ENCODE assay signal across 11 cellular contexts in the genomic region with DNA sequence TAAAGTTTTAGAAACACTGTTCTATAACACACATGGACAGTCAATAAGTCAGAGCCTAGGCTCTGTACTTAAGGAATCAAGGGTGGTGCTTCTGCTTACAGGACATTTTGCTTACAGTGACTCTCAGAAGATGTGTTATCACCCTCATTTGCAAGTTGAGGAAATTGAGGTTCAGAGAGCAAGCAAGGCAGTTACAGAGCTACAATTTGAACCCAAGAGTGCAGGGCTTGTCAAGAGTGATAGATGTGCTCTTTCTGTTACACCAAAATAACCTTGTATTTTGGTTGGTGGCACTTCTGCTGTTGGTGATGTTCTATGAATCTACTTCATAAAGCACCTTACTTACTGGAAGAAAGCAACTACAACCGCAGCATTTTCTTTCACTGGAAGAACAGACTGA.
DNase-seq lines count a peak whose midpoint lies in the region; ATAC-seq and TF ChIP-seq lines count a peak whose summit lies in the region.
"Had no signal": no experiment of that assay in that cellular context is flagged by ENCODE, and none has a peak within 500 bp of the region (broad histone marks: within the 10 kb centered on the region; RNA-seq: fewer than 3 reads in every experiment).

No MANE protein-coding gene starts in this region.

- H3K9me3 Mint-ChIP-seq in activated CD8-positive, alpha-beta memory T cell treated with anti-CD3 and anti-CD28 coated beads, Interleukin-2, amount 10 ng/mL, durations not matched to agents 7 days and 5 days (ENCODE audit: low read depth), result peaks cover 4% of the 10 kb centered on the region
- no peaks in the 10 kb centered on the region for H3K9me3 Mint-ChIP-seq in T-helper 2 cell treated with Interferon-gamma antibody and Interleukin-4, amounts not matched to agents 5 μg/mL and 100 μg/mL, for 36 hours
- H3K9me3 Mint-ChIP-seq in stimulated activated memory B cell treated with anti-CD40 and anti-IgM and Interleukin-4, amounts not matched to agents 10 μg/mL and 1 μg/mL and 100 μg/mL, for 72 hours, result no peaks in the 10 kb centered on the region

- intact Hi-C loops in aorta (cut with DNase I), result no loop called here
- intact Hi-C loops in Right ventricle myocardium inferior (cut with DNase I), result no loop called here

- H3K36me3 ChIP-seq in liver (ENCODE audit: control insufficient read depth in 4 of 4, insufficient read depth in 3 of 4, low read depth in 1 of 4, low read length in 3 of 4) (no peaks in the 10 kb centered on the region), aorta (ENCODE audit: control insufficient read depth in 1 of 2, insufficient read depth in 2 of 2, low read length in 1 of 2) (no peaks in the 10 kb centered on the region)

- CTCF ChIA-PET in activated CD8-positive, alpha-beta memory T cell treated with anti-CD3 and anti-CD28 coated beads, Interleukin-2, amount 10 ng/mL, durations not matched to agents 7 days and 5 days (lab: Charles Lee), result interaction anchor here (1.1 to 1.3 kb wide), 4 partner anchors 13 to 198 kb away, joined by 3 to 4 read pairs (median 3); no protein-coding TSS in a partner anchor

- no peak overlapping the region for H3K9ac ChIP-seq in liver (ENCODE audit: low read depth in 1 of 2, low read length in 2 of 2)

- H3K4me1 ChIP-seq in liver (ENCODE audit: control insufficient read depth in 4 of 4, insufficient read depth in 4 of 4, low read length in 3 of 4) (peaks cover 4 to 26% (median 19%) of the 10 kb centered on the region in 4 donors), aorta (ENCODE audit: control insufficient read depth in 1 of 2, insufficient read depth in 2 of 2, low read length in 2 of 2) (peaks cover 5 to 18% of the 10 kb centered on the region in 2 donors)

- no peak for TF ChIP-seq CTCF in liver (IDR thresholded peaks at IDR 0.05; ENCODE audit: low read depth, low read length, missing input control)

- H3K4me3 ChIP-seq in liver (ENCODE audit: low read depth in 1 of 3, low read length in 3 of 3), result no peak overlapping the region
- H3K4me3 ChIP-seq in aorta (ENCODE audit: low read length in 2 of 2), result no peak overlapping the region

- 95% methylated on average over 1 of the region's 1 CpG for WGBS in liver
- 36 to 53% methylated on average over 1 of the region's 1 CpG for WGBS in aorta, 2 donors

- H3K27me3 Mint-ChIP-seq in activated CD8-positive, alpha-beta memory T cell treated with anti-CD3 and anti-CD28 coated beads, Interleukin-2, amount 10 ng/mL, durations not matched to agents 7 days and 5 days, result peaks cover 3% of the 10 kb centered on the region
- no peaks in the 10 kb centered on the region for H3K27me3 Mint-ChIP-seq in T-helper 2 cell treated with Interferon-gamma antibody and Interleukin-4, amounts not matched to agents 5 μg/mL and 100 μg/mL, for 36 hours (ENCODE audit: low read depth)
- H3K27me3 Mint-ChIP-seq in stimulated activated memory B cell treated with anti-CD40 and anti-IgM and Interleukin-4, amounts not matched to agents 10 μg/mL and 1 μg/mL and 100 μg/mL, for 72 hours, result no peaks in the 10 kb centered on the region

- no peaks in the 10 kb centered on the region for H3K27me3 ChIP-seq in liver (ENCODE audit: control insufficient read depth in 4 of 4, insufficient read depth in 4 of 4, low read length in 3 of 4)
- no peaks in the 10 kb centered on the region for H3K27me3 ChIP-seq in aorta (ENCODE audit: control insufficient read depth in 1 of 2, insufficient read depth in 2 of 2, low read length in 1 of 2)

- no peak for ATAC-seq in activated CD8-positive, alpha-beta memory T cell treated with anti-CD3 and anti-CD28 coated beads, Interleukin-2, amount 10 ng/mL, durations not matched to agents 7 days and 5 days
- no peak for ATAC-seq in aorta (ENCODE audit: low FRiP score)
- ATAC-seq in stimulated activated memory B cell treated with anti-CD40 and anti-IgM and Interleukin-4, amounts not matched to agents 10 μg/mL and 1 μg/mL and 100 μg/mL, for 72 hours, result no peak
- no peak for ATAC-seq in Right ventricle myocardium inferior

- peak overlapping the region; percentile 79 for H3K27ac Mint-ChIP-seq in activated CD8-positive, alpha-beta memory T cell treated with anti-CD3 and anti-CD28 coated beads, Interleukin-2, amount 10 ng/mL, durations not matched to agents 7 days and 5 days
- peak overlapping the region; percentile 42 for H3K27ac Mint-ChIP-seq in T-helper 2 cell treated with Interferon-gamma antibody and Interleukin-4, amounts not matched to agents 5 μg/mL and 100 μg/mL, for 36 hours
- no peak overlapping the region for H3K27ac Mint-ChIP-seq in stimulated activated memory B cell treated with anti-CD40 and anti-IgM and Interleukin-4, amounts not matched to agents 10 μg/mL and 1 μg/mL and 100 μg/mL, for 72 hours

- peak overlapping the region; percentile 3 to 63 for H3K27ac ChIP-seq in liver (ENCODE audit: low read depth in 1 of 2, low read length in 2 of 2)
- peak overlapping the region; percentile 76 to 79 for H3K27ac ChIP-seq in aorta (ENCODE audit: low read depth in 1 of 2, low read length in 2 of 2)

- no peak for DNase-seq in activated CD8-positive, alpha-beta memory T cell treated with anti-CD3 and anti-CD28 coated beads, Interleukin-2, amount 10 ng/mL, durations not matched to agents 7 days and 5 days
- no peak for DNase-seq in activated CD8-positive, alpha-beta memory T cell treated with anti-CD3 and anti-CD28 coated beads, Interleukin-2, amount 50 U/mL, for 48 hours
- DNase-seq in T-helper 2 cell treated with Interferon-gamma antibody and Interleukin-4, amounts not matched to agents 5 μg/mL and 100 μg/mL, for 36 hours (ENCODE audit: low spot score), result no peak
- DNase-seq in aorta (no peak), DMS153 treated with DMSO at 0.1 percent for 48 hours (lab: John Stamatoyannopoulos, UW; ENCODE audit: unreplicated experiment) (no peak), Right ventricle myocardium inferior (ENCODE audit: missing footprints) (no peak)
- DNase-seq: NCI-H1694; SHP77; stimulated activated CD4-positive, alpha-beta T cell treated with anti-CD3 and anti-CD28 coated beads, Interleukin-1b, Interleukin-23, amount 100 ng/mL, for 48 hours had no signal

- peaks cover 31% of the 10 kb centered on the region for H3K36me3 Mint-ChIP-seq in activated CD8-positive, alpha-beta memory T cell treated with anti-CD3 and anti-CD28 coated beads, Interleukin-2, amount 10 ng/mL, durations not matched to agents 7 days and 5 days
- H3K36me3 Mint-ChIP-seq in T-helper 2 cell treated with Interferon-gamma antibody and Interleukin-4, amounts not matched to agents 5 μg/mL and 100 μg/mL, for 36 hours (ENCODE audit: low read depth), result peaks cover 46% of the 10 kb centered on the region
- H3K36me3 Mint-ChIP-seq in stimulated activated memory B cell treated with anti-CD40 and anti-IgM and Interleukin-4, amounts not matched to agents 10 μg/mL and 1 μg/mL and 100 μg/mL, for 72 hours, result peaks cover 27% of the 10 kb centered on the region

- H3K4me1 Mint-ChIP-seq in activated CD8-positive, alpha-beta memory T cell treated with anti-CD3 and anti-CD28 coated beads, Interleukin-2, amount 10 ng/mL, durations not matched to agents 7 days and 5 days, result peaks cover 39% of the 10 kb centered on the region
- H3K4me1 Mint-ChIP-seq in T-helper 2 cell treated with Interferon-gamma antibody and Interleukin-4, amounts not matched to agents 5 μg/mL and 100 μg/mL, for 36 hours (ENCODE audit: low read depth), result peaks cover 38% of the 10 kb centered on the region
- H3K4me1 Mint-ChIP-seq in stimulated activated memory B cell treated with anti-CD40 and anti-IgM and Interleukin-4, amounts not matched to agents 10 μg/mL and 1 μg/mL and 100 μg/mL, for 72 hours, result peaks cover 36% of the 10 kb centered on the region

- H3K9me3 ChIP-seq in liver (ENCODE audit: control insufficient read depth in 4 of 4, low read length in 3 of 4) (no peaks in the 10 kb centered on the region), aorta (ENCODE audit: control insufficient read depth, low read length) (no peaks in the 10 kb centered on the region)

- no peak overlapping the region for H3K4me3 Mint-ChIP-seq in activated CD8-positive, alpha-beta memory T cell treated with anti-CD3 and anti-CD28 coated beads, Interleukin-2, amount 10 ng/mL, durations not matched to agents 7 days and 5 days
- H3K4me3 Mint-ChIP-seq in T-helper 2 cell treated with Interferon-gamma antibody and Interleukin-4, amounts not matched to agents 5 μg/mL and 100 μg/mL, for 36 hours, result peak overlapping the region; percentile 13
- H3K4me3 Mint-ChIP-seq in stimulated activated memory B cell treated with anti-CD40 and anti-IgM and Interleukin-4, amounts not matched to agents 10 μg/mL and 1 μg/mL and 100 μg/mL, for 72 hours, result no peak overlapping the region

- TF ChIP-seq RAD21 in liver (IDR thresholded peaks at IDR 0.05), result no peak

TF ChIP-seq in liver, 16 proteins besides CTCF, POLR2A, EP300 and RAD21 (continues in another document):
- TF ChIP-seq, protein P1, sequence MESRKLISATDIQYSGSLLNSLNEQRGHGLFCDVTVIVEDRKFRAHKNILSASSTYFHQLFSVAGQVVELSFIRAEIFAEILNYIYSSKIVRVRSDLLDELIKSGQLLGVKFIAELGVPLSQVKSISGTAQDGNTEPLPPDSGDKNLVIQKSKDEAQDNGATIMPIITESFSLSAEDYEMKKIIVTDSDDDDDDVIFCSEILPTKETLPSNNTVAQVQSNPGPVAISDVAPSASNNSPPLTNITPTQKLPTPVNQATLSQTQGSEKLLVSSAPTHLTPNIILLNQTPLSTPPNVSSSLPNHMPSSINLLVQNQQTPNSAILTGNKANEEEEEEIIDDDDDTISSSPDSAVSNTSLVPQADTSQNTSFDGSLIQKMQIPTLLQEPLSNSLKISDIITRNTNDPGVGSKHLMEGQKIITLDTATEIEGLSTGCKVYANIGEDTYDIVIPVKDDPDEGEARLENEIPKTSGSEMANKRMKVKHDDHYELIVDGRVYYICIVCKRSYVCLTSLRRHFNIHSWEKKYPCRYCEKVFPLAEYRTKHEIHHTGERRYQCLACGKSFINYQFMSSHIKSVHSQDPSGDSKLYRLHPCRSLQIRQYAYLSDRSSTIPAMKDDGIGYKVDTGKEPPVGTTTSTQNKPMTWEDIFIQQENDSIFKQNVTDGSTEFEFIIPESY (IDR thresholded peaks at IDR 0.05), result no peak
- TF ChIP-seq NR2F2 (IDR thresholded peaks at IDR 0.05) (no peak), HNF4G (IDR thresholded peaks at IDR 0.05) (no peak), FOXA2 (IDR thresholded peaks at IDR 0.05) (no peak), FOXA1 (IDR thresholded peaks at IDR 0.05) (no peak), HNF4A (conservative IDR thresholded peaks at IDR 0.05) (no peak), EGR1 (IDR thresholded peaks at IDR 0.05; ENCODE audit: low read depth in 2 of 2) (no peak), RXRA (IDR thresholded peaks at IDR 0.05) (no peak), SP1 (IDR thresholded peaks at IDR 0.05) (no peak), TAF1 (conservative IDR thresholded peaks at IDR 0.05) (no peak), JUND (IDR thresholded peaks at IDR 0.05) (no peak)
- TF ChIP-seq, protein P2, sequence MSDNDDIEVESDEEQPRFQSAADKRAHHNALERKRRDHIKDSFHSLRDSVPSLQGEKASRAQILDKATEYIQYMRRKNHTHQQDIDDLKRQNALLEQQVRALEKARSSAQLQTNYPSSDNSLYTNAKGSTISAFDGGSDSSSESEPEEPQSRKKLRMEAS (IDR thresholded peaks at IDR 0.05), result no peak
